In genomic region chr18:31217038-31217437, GRCh38 we compare ENCODE assay signal across 1 cellular context.
TF ChIP-seq lines count a peak whose summit lies in the region.

No MANE protein-coding gene starts in this region.

TF ChIP-seq in HepG2, 621 proteins besides CTCF, POLR2A, EP300 and RAD21 (continued from another document):
- no peak for TF ChIP-seq FUBP1 (CRISPR knock-in tag; IDR thresholded peaks at IDR 0.05; ENCODE audit: borderline replicate concordance)
- no peak for TF ChIP-seq ZMAT5 (CRISPR knock-in tag; IDR thresholded peaks at IDR 0.05; ENCODE audit: borderline replicate concordance, low read depth)
- no peak for TF ChIP-seq HMGXB3 (CRISPR knock-in tag; IDR thresholded peaks at IDR 0.05; ENCODE audit: borderline replicate concordance)
